In genomic region chr1:61403863-61404615, GRCh38 we compare ENCODE assay signal across 13 cellular contexts.
A peak's percentile ranks its signal among the peaks of the same experiment; 100 is the strongest.
DNase-seq lines count a peak whose midpoint lies in the region; ATAC-seq and TF ChIP-seq lines count a peak whose summit lies in the region.
"Had no signal": no experiment of that assay in that cellular context is flagged by ENCODE, and none has a peak within 500 bp of the region (broad histone marks: within the 10 kb centered on the region; RNA-seq: fewer than 3 reads in every experiment).

No MANE protein-coding gene starts in this region.

- no peak for TF ChIP-seq POLR2A in prostate gland (IDR thresholded peaks at IDR 0.05)

- intact Hi-C loops in prostate gland (cut with DNase I), result loop anchor here (2.0 kb wide), 1 partner anchor 23 kb away; no protein-coding TSS in a partner anchor

- peak overlapping the region in 1 of 2 donors; percentile 55 for H3K4me3 Mint-ChIP-seq in stimulated activated naive B cell treated with anti-CD40 and anti-IgM and Interleukin-4, amounts not matched to agents 10 μg/mL and 1 μg/mL and 100 μg/mL, for 72 hours
- H3K4me3 Mint-ChIP-seq: WTC11 had no signal

- H3K4me1 Mint-ChIP-seq in stimulated activated naive B cell treated with anti-CD40 and anti-IgM and Interleukin-4, amounts not matched to agents 10 μg/mL and 1 μg/mL and 100 μg/mL, for 72 hours, result peaks cover 1 to 11% of the 10 kb centered on the region in 2 donors

- H3K27me3 Mint-ChIP-seq in stimulated activated naive B cell treated with anti-CD40 and anti-IgM and Interleukin-4, amounts not matched to agents 10 μg/mL and 1 μg/mL and 100 μg/mL, for 72 hours, result peaks cover 0 to 3% of the 10 kb centered on the region in 2 donors

- H3K4me3 ChIP-seq in choroid plexus epithelial cell (ENCODE audit: low read depth, low read length) (no peak overlapping the region), prostate gland (no peak overlapping the region)
- H3K4me3 ChIP-seq: cardiac muscle cell had no signal

- no peaks in the 10 kb centered on the region for H3K27me3 ChIP-seq in prostate gland (replicated peaks; ENCODE audit: insufficient read depth)
- H3K27me3 ChIP-seq: cardiac muscle cell had no signal

- no peaks in the 10 kb centered on the region for H3K36me3 ChIP-seq in prostate gland

- no peaks in the 10 kb centered on the region for H3K9me3 Mint-ChIP-seq in stimulated activated naive B cell treated with anti-CD40 and anti-IgM and Interleukin-4, amounts not matched to agents 10 μg/mL and 1 μg/mL and 100 μg/mL, for 72 hours
- H3K9me3 Mint-ChIP-seq: WTC11 had no signal

- no peaks in the 10 kb centered on the region for H3K36me3 Mint-ChIP-seq in stimulated activated naive B cell treated with anti-CD40 and anti-IgM and Interleukin-4, amounts not matched to agents 10 μg/mL and 1 μg/mL and 100 μg/mL, for 72 hours
- H3K36me3 Mint-ChIP-seq: WTC11 had no signal

- no peaks in the 10 kb centered on the region for H3K9me3 ChIP-seq in prostate gland

- no peaks in the 10 kb centered on the region for H3K4me1 ChIP-seq in prostate gland (replicated peaks)

- no peak overlapping the region for H3K27ac ChIP-seq in prostate gland
- H3K27ac ChIP-seq: cardiac muscle cell had no signal

- peak; percentile 27 for DNase-seq in MV-4-11 (lab: John Stamatoyannopoulos, UW)
- peak; percentile 70 for DNase-seq in choroid plexus epithelial cell (ENCODE audit: low read depth)
- DNase-seq in left kidney (ENCODE audit: low read depth, low spot score), result peak; percentile 63
- no peak for DNase-seq in stimulated activated naive B cell treated with anti-CD40 and anti-IgM and Interleukin-4, amounts not matched to agents 10 μg/mL and 1 μg/mL and 100 μg/mL, for 72 hours
- DNase-seq in prostate gland (ENCODE audit: low spot score), result no peak
- no peak for DNase-seq in NCI-H1048 (lab: John Stamatoyannopoulos, UW)
- DNase-seq in GM19238 (ENCODE audit: insufficient read length, low spot score), result no peak
- DNase-seq: activated T-cell treated with anti-CD3 and anti-CD28 coated beads, Interleukin-2, amount 50 U/mL, for 48 hours; NCI-H2227 treated with DMSO at 0.1 percent for 48 hours; stimulated activated CD4-positive, alpha-beta T cell treated with anti-CD3 and anti-CD28 coated beads, Interleukin-1b, Interleukin-23, amount 100 ng/mL, for 48 hours had no signal

- ATAC-seq in stimulated activated naive B cell treated with anti-CD40 and anti-IgM and Interleukin-4, amounts not matched to agents 10 μg/mL and 1 μg/mL and 100 μg/mL, for 72 hours (replicated peaks), result peak; percentile 25 to 62
- no peak for ATAC-seq in HG03521 (IDR thresholded peaks at IDR 0.05; ENCODE audit: unreplicated experiment)
- ATAC-seq: WTC11 had no signal

- 43% methylated on average over 11 of the region's 11 CpGs for WGBS in prostate gland

- TF ChIP-seq CTCF in choroid plexus epithelial cell (conservative IDR thresholded peaks at IDR 0.05; ENCODE audit: low read depth, low read length), result no peak
- no peak for TF ChIP-seq CTCF in prostate gland (IDR thresholded peaks at IDR 0.05)

- no peak overlapping the region for H3K27ac Mint-ChIP-seq in stimulated activated naive B cell treated with anti-CD40 and anti-IgM and Interleukin-4, amounts not matched to agents 10 μg/mL and 1 μg/mL and 100 μg/mL, for 72 hours
- H3K27ac Mint-ChIP-seq: WTC11 had no signal

Comparison
In these comparisons a context has a peak if more than half of its experiments do, and no peak if none do; other contexts are left out.
1. DNase-seq: peak in MV-4-11 (single experiment), choroid plexus epithelial cell (single experiment) and left kidney (single experiment); none in stimulated activated naive B cell treated with anti-CD40 and anti-IgM and Interleukin-4, amounts not matched to agents 10 μg/mL and 1 μg/mL and 100 μg/mL, for 72 hours (single experiment), prostate gland (single experiment), NCI-H1048 (single experiment) and GM19238 (single experiment).